ENCODE assay signal across 1 cellular context in genomic region chr2:72955188-72956049, GRCh38.
TF ChIP-seq lines count a peak whose summit lies in the region.

No MANE protein-coding gene starts in this region.

TF ChIP-seq in neural cell, 6 proteins besides CTCF, POLR2A, EP300 and RAD21:
- TF ChIP-seq REST (IDR thresholded peaks at IDR 0.05; ENCODE audit: borderline replicate concordance) (peak; percentile 43), SMC3 (conservative IDR thresholded peaks at IDR 0.05; ENCODE audit: poor library complexity) (no peak), POLR2AphosphoS5 (IDR thresholded peaks at IDR 0.05) (no peak), EZH2 (IDR thresholded peaks at IDR 0.05; ENCODE audit: borderline replicate concordance, insufficient read depth, low read length, poor library complexity, severe bottlenecking) (no peak)
